In genomic region chr14:70642313-70643235, GRCh38 we compare ENCODE assay signal across 8 cellular contexts. TPM values are rescaled to one million over a fixed set of nuclear protein-coding genes. Genes with fewer than 3 reads are reported as not detected.
A peak's percentile ranks its signal among the peaks of the same experiment; 100 is the strongest.
DNase-seq lines count a peak whose midpoint lies in the region; ATAC-seq and TF ChIP-seq lines count a peak whose summit lies in the region.

No MANE protein-coding gene starts in this region.

- H3K9ac ChIP-seq in HUES6 (ENCODE audit: low read length) = peak overlapping the region; percentile 71

- peak overlapping the region; percentile 81 for H3K4me3 ChIP-seq in HUES6 (ENCODE audit: low read depth, low read length)

- peak; percentile 42 for DNase-seq in activated CD4-positive, alpha-beta T cell treated with anti-CD3 and anti-CD28 coated beads for 48 hours
- DNase-seq in activated CD4-positive, alpha-beta T cell treated with anti-CD3 and anti-CD28 coated beads for 1 hour = no peak
- DNase-seq in activated CD4-positive, CD25-positive, alpha-beta regulatory T cell treated with anti-CD3 and anti-CD28 coated beads, Interleukin-2, amount 50 U/mL, for 72 hours = peak; percentile 54
- DNase-seq in endothelial cell (ENCODE audit: low spot score) (peak; percentile 14), naive B cell (peak; percentile 70), AG08396 (ENCODE audit: low spot score) (no peak)

- H3K36me3 Mint-ChIP-seq in endothelial cell (ENCODE audit: low read depth, unreplicated experiment) (peaks cover 5% of the 10 kb centered on the region), naive B cell (peaks cover 0 to 4% of the 10 kb centered on the region in 2 donors)

- H3K9me3 Mint-ChIP-seq in endothelial cell (ENCODE audit: unreplicated experiment) (no peaks in the 10 kb centered on the region), naive B cell (no peaks in the 10 kb centered on the region)

- ATAC-seq in naive B cell (ENCODE audit: low read depth in 2 of 2) = peak; percentile 32 to 36
- ATAC-seq in HG03159 (IDR thresholded peaks at IDR 0.05; ENCODE audit: unreplicated experiment) = no peak

- H3K9me3 ChIP-seq in HUES6 (ENCODE audit: control insufficient read depth, insufficient read depth, low read depth, low read length) = no peaks in the 10 kb centered on the region

- peak overlapping the region; percentile 96 for H3K4me3 Mint-ChIP-seq in endothelial cell (ENCODE audit: unreplicated experiment)
- peak overlapping the region; percentile 73 to 99 (median 96) for H3K4me3 Mint-ChIP-seq in naive B cell

- H3K27ac ChIP-seq in HUES6 (ENCODE audit: low read depth, low read length) = no peak overlapping the region

- TF ChIP-seq CTCF in endothelial cell (IDR thresholded peaks at IDR 0.05; ENCODE audit: unreplicated experiment) = no peak

- H3K27me3 Mint-ChIP-seq in endothelial cell (ENCODE audit: unreplicated experiment) (peaks cover 10% of the 10 kb centered on the region), naive B cell (no peaks in the 10 kb centered on the region)

- H3K36me3 ChIP-seq in HUES6 (ENCODE audit: control insufficient read depth, insufficient read depth, low read length) = no peaks in the 10 kb centered on the region

- H3K4me1 Mint-ChIP-seq in endothelial cell (ENCODE audit: unreplicated experiment) (peaks cover 47% of the 10 kb centered on the region), naive B cell (peaks cover 42 to 77% (median 58%) of the 10 kb centered on the region in 3 donors)

- H3K4me1 ChIP-seq in HUES6 (ENCODE audit: control insufficient read depth, insufficient read depth, low read length) = peaks cover 49% of the 10 kb centered on the region

- peak overlapping the region; percentile 74 for H3K27ac Mint-ChIP-seq in endothelial cell (ENCODE audit: unreplicated experiment)
- peak overlapping the region; percentile 80 to 96 (median 90) for H3K27ac Mint-ChIP-seq in naive B cell

- H3K27me3 ChIP-seq in HUES6 (ENCODE audit: control insufficient read depth, insufficient read depth, low read length) = peaks cover 32% of the 10 kb centered on the region

RNA-seq across cellular contexts. Expression of gene TTC9, which starts 0.9 kb away (rescaled TPM):
- 16.9 TPM for total RNA-seq in endothelial cell (ENCODE audit: unreplicated experiment)
- polyA plus RNA-seq in naive B cell (ENCODE audit: low read depth in 6 of 6) = 10 to 100 TPM; 11.7 to 24.2 (median 18.0) TPM

RNA-seq across cellular contexts. Expression of gene MED6, which starts 42.1 kb away (rescaled TPM):
- total RNA-seq in endothelial cell (ENCODE audit: unreplicated experiment) = 48.4 TPM
- polyA plus RNA-seq in naive B cell (ENCODE audit: low read depth in 6 of 6) = 10 to 100 TPM; 32.9 to 47.5 (median 42.9) TPM

Comparison
In these comparisons a context has a peak if more than half of its experiments do, and no peak if none do; other contexts are left out.
1. DNase-seq: peak in activated CD4-positive, alpha-beta T cell treated with anti-CD3 and anti-CD28 coated beads for 48 hours (single experiment), activated CD4-positive, CD25-positive, alpha-beta regulatory T cell treated with anti-CD3 and anti-CD28 coated beads, Interleukin-2, amount 50 U/mL, for 72 hours (single experiment), endothelial cell (single experiment) and naive B cell (single experiment); none in activated CD4-positive, alpha-beta T cell treated with anti-CD3 and anti-CD28 coated beads for 1 hour (single experiment) and AG08396 (single experiment).